9 cellular contexts compared by ENCODE assay signal in genomic region chr19:58218899-58219298, GRCh38. TPM values are rescaled to one million over a fixed set of nuclear protein-coding genes. Genes with fewer than 3 reads are reported as not detected.
DNase-seq lines count a peak whose midpoint lies in the region; ATAC-seq and TF ChIP-seq lines count a peak whose summit lies in the region.
"Had no signal": no experiment of that assay in that cellular context is flagged by ENCODE, and none has a peak within 500 bp of the region (broad histone marks: within the 10 kb centered on the region; RNA-seq: fewer than 3 reads in every experiment).

No MANE protein-coding gene starts in this region.

- intact Hi-C loops in cardiac septum (cut with DNase I), result no loop called here

- TF ChIP-seq CTCF in MM.1S (IDR thresholded peaks at IDR 0.05; ENCODE audit: low read length), result no peak

- H4K20me1 ChIP-seq in MM.1S (ENCODE audit: insufficient read depth, low read length), result no peaks in the 10 kb centered on the region

- no peaks in the 10 kb centered on the region for H3K4me1 ChIP-seq in MM.1S (ENCODE audit: low read length)

- H3K27me3 ChIP-seq in MM.1S (replicated peaks; ENCODE audit: insufficient read depth, low read length), result no peaks in the 10 kb centered on the region

- no peak overlapping the region for H3K4me3 ChIP-seq in MM.1S (ENCODE audit: low read length)

- no peak overlapping the region for H2AFZ ChIP-seq in MM.1S (ENCODE audit: low read length)

- H3F3A ChIP-seq in MM.1S (ENCODE audit: insufficient read depth, low read length), result no peaks in the 10 kb centered on the region

- no peak overlapping the region for H3K27ac ChIP-seq in MM.1S (ENCODE audit: low read length)

- no peaks in the 10 kb centered on the region for H3K9me2 ChIP-seq in MM.1S (replicated peaks; ENCODE audit: insufficient read depth, low read length)

- H3K9ac ChIP-seq in MM.1S (ENCODE audit: low read length), result no peak overlapping the region

- H3K4me2 ChIP-seq in MM.1S (ENCODE audit: low read depth, low read length), result no peak overlapping the region

- ATAC-seq in GM18861 (IDR thresholded peaks at IDR 0.05; ENCODE audit: unreplicated experiment), result no peak

- H3K79me2 ChIP-seq in MM.1S (ENCODE audit: low read length), result no peaks in the 10 kb centered on the region

- peak; percentile 28 for DNase-seq in activated naive CD4-positive, alpha-beta T cell treated with Interleukin-2 at 50 U/mL for 16 hours
- no peak for DNase-seq in activated naive CD4-positive, alpha-beta T cell (lab: John Stamatoyannopoulos, UW)
- DNase-seq in RPMI8226 (peak; percentile 66), MM.1S (no peak), cardiac septum (ENCODE audit: low spot score) (no peak)
- peak; percentile 1 for DNase-seq in effector CD8-positive, alpha-beta T cell (lab: John Stamatoyannopoulos, UW)
- DNase-seq in stimulated activated naive CD4-positive, alpha-beta T cell treated with Interleukin-2 at 50 U/mL for 16 hours (lab: John Stamatoyannopoulos, UW), result peak; percentile 29
- DNase-seq: foreskin melanocyte had no signal

- H3K9me3 ChIP-seq in MM.1S (replicated peaks; ENCODE audit: insufficient read depth, low read length), result no peaks in the 10 kb centered on the region

- H3K36me3 ChIP-seq in MM.1S (replicated peaks; ENCODE audit: insufficient read depth, low read length), result no peaks in the 10 kb centered on the region

RNA-seq across cellular contexts. Expression of gene ZNF544, which starts 9.8 kb away (rescaled TPM):
- total RNA-seq in cardiac septum, result 28.1 TPM

RNA-seq across cellular contexts. Expression of gene ZNF274, which starts 36.0 kb away (rescaled TPM):
- 26.7 TPM for total RNA-seq in cardiac septum

RNA-seq across cellular contexts. Expression of gene ZNF8, which starts 59.9 kb away (rescaled TPM):
- total RNA-seq in cardiac septum, result 6.2 TPM

Comparison
In these comparisons a context has a peak if more than half of its experiments do, and no peak if none do; other contexts are left out.
1. DNase-seq: peak in activated naive CD4-positive, alpha-beta T cell treated with Interleukin-2 at 50 U/mL for 16 hours (single experiment), RPMI8226 (single experiment), effector CD8-positive, alpha-beta T cell (single experiment) and stimulated activated naive CD4-positive, alpha-beta T cell treated with Interleukin-2 at 50 U/mL for 16 hours (single experiment); none in activated naive CD4-positive, alpha-beta T cell (0 of 4), MM.1S (single experiment) and cardiac septum (single experiment).